9 cellular contexts compared by ENCODE assay signal in the genomic region with DNA sequence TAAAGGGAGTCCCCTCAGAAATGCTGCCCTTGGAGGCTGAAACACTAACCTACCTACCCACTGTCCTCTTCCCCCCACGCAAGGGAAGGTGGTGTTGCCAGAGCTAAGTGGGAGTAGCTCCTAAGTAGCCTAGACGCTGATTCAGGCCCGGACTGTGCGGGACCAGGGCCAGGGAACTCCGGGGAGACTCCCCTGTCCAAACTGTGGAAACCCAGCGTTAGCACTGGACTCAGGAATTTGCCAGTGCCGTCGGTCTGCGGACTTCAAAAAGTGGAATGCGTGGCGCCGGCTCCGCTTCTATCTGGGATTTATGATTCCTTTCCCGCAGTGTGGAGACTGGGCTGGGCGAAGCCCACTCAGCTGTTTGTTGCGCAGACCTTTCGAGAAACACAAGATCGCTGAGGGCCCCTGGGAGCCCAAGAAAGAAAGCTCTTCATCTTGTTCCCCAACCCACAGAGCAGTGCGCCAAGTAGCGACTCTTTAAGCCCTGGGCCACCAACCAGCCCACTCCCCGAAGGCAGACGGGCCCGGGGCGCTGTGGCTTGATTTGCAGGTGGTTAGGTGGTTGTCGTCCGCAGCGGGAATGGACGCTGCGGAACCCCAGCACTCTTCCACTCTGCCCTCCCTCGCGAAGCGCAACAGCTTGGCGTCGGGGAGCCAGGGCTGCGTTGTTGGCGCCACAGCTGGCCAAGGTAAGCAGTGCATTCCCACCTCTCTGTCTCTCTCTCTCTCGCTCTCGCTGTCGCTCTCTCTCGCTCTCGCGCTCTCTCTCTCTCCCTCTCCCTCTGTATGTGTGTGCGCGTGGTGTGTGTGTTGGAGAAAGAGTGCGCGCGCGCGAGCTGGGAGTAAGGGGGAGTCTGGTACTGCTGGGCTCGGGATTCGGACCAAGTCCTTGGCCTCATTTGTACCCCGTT. TPM values are rescaled to one million over a fixed set of nuclear protein-coding genes. Genes with fewer than 3 reads are reported as not detected.
DNase-seq lines count a peak whose midpoint lies in the region; ATAC-seq, FAIRE-seq and TF ChIP-seq lines count a peak whose summit lies in the region.
"Had no signal": no experiment of that assay in that cellular context is flagged by ENCODE, and none has a peak within 500 bp of the region (broad histone marks: within the 10 kb centered on the region; RNA-seq: fewer than 3 reads in every experiment).

No MANE protein-coding gene starts in this region.

- in situ Hi-C loops in astrocyte of the cerebellum (cut with HindIII; ENCODE audit: low sequenced_read_pairs) = no loop called here

- peaks cover 2% of the 10 kb centered on the region for H3K36me3 Mint-ChIP-seq in T-helper 17 cell (ENCODE audit: low read depth)

- H3K27me3 Mint-ChIP-seq in T-helper 17 cell = no peaks in the 10 kb centered on the region

- peak; percentile 55 for TF ChIP-seq CTCF in astrocyte of the cerebellum (IDR thresholded peaks at IDR 0.05; ENCODE audit: low read depth, low read length, missing control alignments)

- H3K9ac ChIP-seq in HUES48 (ENCODE audit: low read depth, low read length) (no peak overlapping the region), iPS-20b (ENCODE audit: low read depth, low read length) (peak overlapping the region; percentile 50; the same call in 1 of the 2 replicates)

- peak; percentile 24 for DNase-seq in COLO668 (lab: John Stamatoyannopoulos, UW; ENCODE audit: unreplicated experiment)
- DNase-seq in T-helper 17 cell = peak; percentile 41 to 55 (median 55)
- peak; percentile 46 for DNase-seq in astrocyte of the cerebellum (ENCODE audit: low read depth)
- DNase-seq in small intestine = peak; percentile 41
- DNase-seq in NCI-H146 (lab: John Stamatoyannopoulos, UW) = no peak

- H3K4me1 ChIP-seq in HUES48 (ENCODE audit: control insufficient read depth, insufficient read depth, low read length) (peaks cover 30% of the 10 kb centered on the region), iPS-20b (ENCODE audit: insufficient read depth, low read length) (no peaks in the 10 kb centered on the region; the same call in 1 of the 2 replicates), small intestine (ENCODE audit: control insufficient read depth in 2 of 2, insufficient read depth in 1 of 2, low read depth in 1 of 2, low read length in 1 of 2) (no peaks in the 10 kb centered on the region)
- H3K4me1 ChIP-seq: SJSA1 had no signal

- H3K4me3 ChIP-seq in HUES48 (ENCODE audit: low read depth, low read length) = peak overlapping the region; percentile 75
- H3K4me3 ChIP-seq in astrocyte of the cerebellum (ENCODE audit: low read depth, low read length) = peak overlapping the region; percentile 30
- H3K4me3 ChIP-seq in iPS-20b (ENCODE audit: low read length) = peak overlapping the region; percentile 65
- no peak overlapping the region for H3K4me3 ChIP-seq in small intestine (ENCODE audit: low read depth in 1 of 2, low read length in 2 of 2)
- H3K4me3 ChIP-seq: SJSA1 had no signal

- ATAC-seq in GM21367 (IDR thresholded peaks at IDR 0.05; ENCODE audit: unreplicated experiment) = peak; percentile 88
- peak; percentile 94 for ATAC-seq in T-helper 17 cell

- peak overlapping the region; percentile 90 for H3K27ac Mint-ChIP-seq in T-helper 17 cell

- WGBS in small intestine, 3 donors = 2 to 38% (median 14%) methylated on average over 50 to 52 of the region's 52 CpGs

- H3K9me3 ChIP-seq in HUES48 (ENCODE audit: control insufficient read depth, insufficient read depth, low read length) (no peaks in the 10 kb centered on the region), T-helper 17 cell (ENCODE audit: control insufficient read depth, low read length, poor library complexity, severe bottlenecking) (no peaks in the 10 kb centered on the region), iPS-20b (ENCODE audit: insufficient read depth, low read depth, low read length) (no peaks in the 10 kb centered on the region), small intestine (ENCODE audit: control insufficient read depth, low read depth) (no peaks in the 10 kb centered on the region)
- H3K9me3 ChIP-seq: SJSA1 had no signal

- H3K27me3 ChIP-seq in HUES48 (ENCODE audit: control insufficient read depth, insufficient read depth, low read length) = peaks cover 96% of the 10 kb centered on the region
- H3K27me3 ChIP-seq in iPS-20b (ENCODE audit: insufficient read depth, low read length) = peaks cover 86% of the 10 kb centered on the region
- H3K27me3 ChIP-seq in small intestine (ENCODE audit: control insufficient read depth in 2 of 2, insufficient read depth in 2 of 2, low read length in 2 of 2) = peaks cover 0 to 5% of the 10 kb centered on the region in 2 donors

- FAIRE-seq in small intestine (lab: Jason Lieb, UNC) = no peak

- peak overlapping the region; percentile 87 for H3K4me3 Mint-ChIP-seq in T-helper 17 cell

- H3K4me1 Mint-ChIP-seq in T-helper 17 cell = peaks cover 12% of the 10 kb centered on the region

- H3K27ac ChIP-seq in HUES48 (ENCODE audit: low read depth, low read length) = no peak overlapping the region
- no peak overlapping the region for H3K27ac ChIP-seq in iPS-20b (ENCODE audit: low read length)
- no peak overlapping the region for H3K27ac ChIP-seq in small intestine (ENCODE audit: low read depth in 1 of 2, low read length in 1 of 2)
- H3K27ac ChIP-seq: SJSA1 had no signal

- H3K36me3 ChIP-seq in HUES48 (ENCODE audit: control insufficient read depth, insufficient read depth, low read length) (no peaks in the 10 kb centered on the region), iPS-20b (ENCODE audit: insufficient read depth, low read depth, low read length) (no peaks in the 10 kb centered on the region), small intestine (ENCODE audit: control insufficient read depth in 2 of 2, insufficient read depth in 2 of 2, low read length in 2 of 2) (no peaks in the 10 kb centered on the region)
- H3K36me3 ChIP-seq: SJSA1 had no signal

RNA-seq across cellular contexts. Expression of a gene that starts 2.0 kb away (rescaled TPM):
- total RNA-seq in T-helper 17 cell = under 1 TPM in 1 of 2 donors, not detected in 1; 0.30 TPM
- 1 to 10 TPM in 1 of 3 donors, under 1 TPM in 1, not detected in 1; 0.27 to 1.7 TPM for polyA plus RNA-seq in small intestine

RNA-seq across cellular contexts. Expression of a gene that starts 52.7 kb away (rescaled TPM):
- not detected for total RNA-seq in T-helper 17 cell
- polyA plus RNA-seq in small intestine = not detected
- total RNA-seq: SJSA1 had no signal

RNA-seq across cellular contexts. Expression of a gene that starts 58.6 kb away (rescaled TPM):
- total RNA-seq in T-helper 17 cell = 10 to 100 TPM; 20.5 to 21.5 TPM
- polyA plus RNA-seq in small intestine = 1 to 10 TPM; 3.8 to 5.8 (median 4.3) TPM

Comparison
In these comparisons a context has a peak if more than half of its experiments do, and no peak if none do; other contexts are left out.
1. H3K4me3 ChIP-seq: peak in HUES48 (single experiment), astrocyte of the cerebellum (single experiment) and iPS-20b (single experiment); none in small intestine (0 of 2).